8 cellular contexts compared by ENCODE assay signal in the genomic region with DNA sequence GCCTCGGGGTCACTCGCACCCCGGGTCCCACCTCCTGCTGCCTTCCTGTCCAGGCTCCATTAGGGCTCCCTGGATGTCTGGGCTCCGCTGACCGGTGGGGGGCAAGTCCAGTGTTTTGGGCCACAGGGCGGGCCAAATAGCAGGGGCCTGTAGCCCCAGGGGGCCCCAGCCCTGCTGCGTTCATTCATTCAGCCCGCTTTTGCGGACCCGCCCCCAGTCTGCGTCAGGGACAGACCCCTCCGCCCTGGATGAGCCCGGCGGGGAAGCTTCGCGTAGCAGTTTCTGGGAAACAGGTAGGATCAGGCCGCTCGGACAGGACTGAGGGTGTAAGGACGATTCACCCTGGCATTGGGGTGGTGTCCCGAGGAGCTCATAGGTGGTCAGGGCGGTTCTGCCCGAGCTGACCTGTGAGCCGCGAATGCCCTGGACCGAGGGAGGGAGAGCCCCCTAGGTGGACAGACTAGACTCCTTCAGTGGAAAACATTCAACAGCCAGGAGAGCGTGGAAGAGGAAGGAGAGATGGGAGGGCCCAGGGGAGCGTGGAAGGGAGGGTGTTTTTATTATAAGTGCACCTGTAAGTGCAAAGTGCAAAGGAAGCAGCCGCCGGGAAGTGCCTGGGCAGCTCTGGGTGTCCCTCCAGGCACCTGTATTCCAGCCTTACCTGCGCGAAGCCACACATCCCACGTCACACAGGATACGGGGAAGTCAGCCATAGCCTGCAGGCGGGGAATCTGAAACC. TPM values are rescaled to one million over a fixed set of nuclear protein-coding genes. Genes with fewer than 3 reads are reported as not detected.
A peak's percentile ranks its signal among the peaks of the same experiment; 100 is the strongest.
DNase-seq lines count a peak whose midpoint lies in the region; ATAC-seq, FAIRE-seq and TF ChIP-seq lines count a peak whose summit lies in the region.

No MANE protein-coding gene starts in this region.

- peak; percentile 75 for FAIRE-seq in GM19239 (lab: Jason Lieb, UNC)

- TF ChIP-seq CTCF in C4-2B (conservative IDR thresholded peaks at IDR 0.05) = no peak
- no peak for TF ChIP-seq CTCF in upper lobe of right lung (IDR thresholded peaks at IDR 0.05)

- H3K9me3 Mint-ChIP-seq in effector memory CD8-positive, alpha-beta T cell = no peaks in the 10 kb centered on the region

- H3K27me3 ChIP-seq in mucosa of rectum (ENCODE audit: control insufficient read depth in 2 of 2, insufficient read depth in 2 of 2, low read length in 2 of 2) (no peaks in the 10 kb centered on the region), upper lobe of right lung (no peaks in the 10 kb centered on the region)

- H3K4me3 Mint-ChIP-seq in T-helper 17 cell = peak overlapping the region; percentile 94
- peak overlapping the region; percentile 78 to 87 for H3K4me3 Mint-ChIP-seq in effector memory CD8-positive, alpha-beta T cell

- H3K4me1 ChIP-seq in mucosa of rectum (ENCODE audit: control insufficient read depth in 2 of 2, insufficient read depth in 2 of 2, low read length in 2 of 2) (peaks cover 25 to 47% of the 10 kb centered on the region in 2 donors), upper lobe of right lung (peaks cover 11% of the 10 kb centered on the region)

- intact Hi-C loops in upper lobe of right lung (cut with DNase I) = no loop called here

- H3K4me3 ChIP-seq in mucosa of rectum (ENCODE audit: low read length in 2 of 2) (peak overlapping the region; percentile 87 to 90), upper lobe of right lung (peak overlapping the region; percentile 92)

- no peaks in the 10 kb centered on the region for H3K36me3 ChIP-seq in mucosa of rectum (ENCODE audit: control insufficient read depth in 2 of 2, insufficient read depth in 2 of 2, low read length in 2 of 2)
- no peaks in the 10 kb centered on the region for H3K36me3 ChIP-seq in upper lobe of right lung

- H3K27ac ChIP-seq in C4-2B (peak overlapping the region; percentile 99), mucosa of rectum (ENCODE audit: low read depth in 2 of 2, low read length in 2 of 2) (peak overlapping the region; percentile 95 to 96), upper lobe of right lung (peak overlapping the region; percentile 96)

- peak overlapping the region; percentile 96 for H3K27ac Mint-ChIP-seq in T-helper 17 cell
- H3K27ac Mint-ChIP-seq in effector memory CD8-positive, alpha-beta T cell = peak overlapping the region; percentile 95 to 96

- peaks cover 48% of the 10 kb centered on the region for H3K4me1 Mint-ChIP-seq in T-helper 17 cell
- H3K4me1 Mint-ChIP-seq in effector memory CD8-positive, alpha-beta T cell (ENCODE audit: low read depth in 2 of 2) = peaks cover 39 to 51% of the 10 kb centered on the region in 2 donors

- no peak for DNase-seq in GM19239 (ENCODE audit: insufficient read length, low spot score)
- peak in 1 of 3 donors; percentile 22 for DNase-seq in T-helper 17 cell
- peak in 1 of 3 experiments; percentile 6 for DNase-seq in effector memory CD8-positive, alpha-beta T cell
- no peak for DNase-seq in upper lobe of right lung
- no peak for DNase-seq in globus pallidus (ENCODE audit: low spot score)

- peaks cover 3% of the 10 kb centered on the region for H3K27me3 Mint-ChIP-seq in T-helper 17 cell
- no peaks in the 10 kb centered on the region for H3K27me3 Mint-ChIP-seq in effector memory CD8-positive, alpha-beta T cell

- no peaks in the 10 kb centered on the region for H3K36me3 Mint-ChIP-seq in T-helper 17 cell (ENCODE audit: low read depth)
- H3K36me3 Mint-ChIP-seq in effector memory CD8-positive, alpha-beta T cell (ENCODE audit: insufficient read depth) = no peaks in the 10 kb centered on the region

- peak; percentile 7 for ATAC-seq in HG03558 (IDR thresholded peaks at IDR 0.05; ENCODE audit: extremely low read depth, unreplicated experiment)
- peak; percentile 23 for ATAC-seq in T-helper 17 cell
- ATAC-seq in effector memory CD8-positive, alpha-beta T cell (replicated peaks) = no peak
- peak; percentile 45 for ATAC-seq in upper lobe of right lung

- no peaks in the 10 kb centered on the region for H3K9me3 ChIP-seq in T-helper 17 cell (ENCODE audit: control insufficient read depth, low read length, poor library complexity, severe bottlenecking)
- H3K9me3 ChIP-seq in mucosa of rectum (ENCODE audit: control insufficient read depth in 2 of 2, low read length in 2 of 2) = no peaks in the 10 kb centered on the region
- no peaks in the 10 kb centered on the region for H3K9me3 ChIP-seq in upper lobe of right lung

- H3K9ac ChIP-seq in mucosa of rectum (ENCODE audit: low read depth in 1 of 2, low read length in 2 of 2) = peak overlapping the region; percentile 89 to 97

RNA-seq across cellular contexts. Expression of a gene that starts 0.6 kb away (rescaled TPM):
- total RNA-seq in T-helper 17 cell (10 to 100 TPM; 62.5 to 63.2 TPM), upper lobe of right lung (75.6 TPM)

RNA-seq across cellular contexts. Expression of a gene that starts 51.8 kb away (rescaled TPM):
- total RNA-seq in T-helper 17 cell (10 to 100 TPM; 28.6 to 53.1 TPM), upper lobe of right lung (61.1 TPM)
